ENCODE assay signal across 8 cellular contexts in genomic region chr20:3749689-3750639, GRCh38. TPM values are rescaled to one million over a fixed set of nuclear protein-coding genes. Genes with fewer than 3 reads are reported as not detected.
DNase-seq lines count a peak whose midpoint lies in the region; ATAC-seq and TF ChIP-seq lines count a peak whose summit lies in the region.

No MANE protein-coding gene starts in this region.

- peak; percentile 41 for ATAC-seq in activated naive CD8-positive, alpha-beta T cell treated with anti-CD3 and anti-CD28 coated beads, Interleukin-2, amount 10 ng/mL, durations not matched to agents 7 days and 5 days (ENCODE audit: low read depth)
- ATAC-seq in HG03280 (IDR thresholded peaks at IDR 0.05; ENCODE audit: unreplicated experiment) (no peak), GM21381 (IDR thresholded peaks at IDR 0.05; ENCODE audit: unreplicated experiment) (no peak), HG03159 (IDR thresholded peaks at IDR 0.05; ENCODE audit: unreplicated experiment) (no peak)

- peak; percentile 35 for DNase-seq in GM12865 (ENCODE audit: low read depth)
- peak; percentile 70 for DNase-seq in NCI-H1694 (lab: John Stamatoyannopoulos, UW)
- peak; percentile 72 for DNase-seq in activated naive CD8-positive, alpha-beta T cell treated with anti-CD3 and anti-CD28 coated beads, Interleukin-2, amount 10 ng/mL, durations not matched to agents 7 days and 5 days
- DNase-seq in iPS-NIHi11 (ENCODE audit: low spot score): peak; percentile 90
- peak; percentile 67 for DNase-seq in stimulated activated CD8-positive, alpha-beta memory T cell treated with anti-CD3 and anti-CD28 coated beads, Interleukin-4, amount 100 ng/mL, for 48 hours

- H3K4me3 Mint-ChIP-seq in activated naive CD8-positive, alpha-beta T cell treated with anti-CD3 and anti-CD28 coated beads, Interleukin-2, amount 10 ng/mL, durations not matched to agents 7 days and 5 days: no peak overlapping the region

- no peaks in the 10 kb centered on the region for H3K9me3 Mint-ChIP-seq in activated naive CD8-positive, alpha-beta T cell treated with anti-CD3 and anti-CD28 coated beads, Interleukin-2, amount 10 ng/mL, durations not matched to agents 7 days and 5 days

- POLR2A ChIA-PET in activated naive CD8-positive, alpha-beta T cell treated with anti-CD3 and anti-CD28 coated beads, Interleukin-2, amount 10 ng/mL, durations not matched to agents 7 days and 5 days (lab: Charles Lee): interaction anchor here (2.0 kb wide), 1 partner anchor 18 kb away, joined by 8 read pairs; the partner anchor contains the start of gene ADISSP

- no peak overlapping the region for H3K27ac Mint-ChIP-seq in activated naive CD8-positive, alpha-beta T cell treated with anti-CD3 and anti-CD28 coated beads, Interleukin-2, amount 10 ng/mL, durations not matched to agents 7 days and 5 days

- peak; percentile 47 for TF ChIP-seq CTCF in GM12865 (IDR thresholded peaks at IDR 0.05; ENCODE audit: insufficient read depth, low read depth, low read length, missing control alignments)

- peaks cover 5% of the 10 kb centered on the region for H3K27me3 Mint-ChIP-seq in activated naive CD8-positive, alpha-beta T cell treated with anti-CD3 and anti-CD28 coated beads, Interleukin-2, amount 10 ng/mL, durations not matched to agents 7 days and 5 days

- H3K4me3 ChIP-seq in GM12865 (ENCODE audit: low read depth, low read length): no peak overlapping the region

- H3K36me3 Mint-ChIP-seq in activated naive CD8-positive, alpha-beta T cell treated with anti-CD3 and anti-CD28 coated beads, Interleukin-2, amount 10 ng/mL, durations not matched to agents 7 days and 5 days: no peaks in the 10 kb centered on the region

- peaks cover 10% of the 10 kb centered on the region for H3K4me1 Mint-ChIP-seq in activated naive CD8-positive, alpha-beta T cell treated with anti-CD3 and anti-CD28 coated beads, Interleukin-2, amount 10 ng/mL, durations not matched to agents 7 days and 5 days

RNA-seq across cellular contexts. Expression of gene HSPA12B, which starts 17.5 kb away (rescaled TPM):
- total RNA-seq in activated naive CD8-positive, alpha-beta T cell treated with anti-CD3 and anti-CD28 coated beads, Interleukin-2, amount 10 ng/mL, durations not matched to agents 7 days and 5 days: not detected

RNA-seq across cellular contexts. Expression of gene ADISSP, which starts 17.6 kb away (rescaled TPM):
- total RNA-seq in activated naive CD8-positive, alpha-beta T cell treated with anti-CD3 and anti-CD28 coated beads, Interleukin-2, amount 10 ng/mL, durations not matched to agents 7 days and 5 days: 10 to 100 TPM; 21.9 to 22.1 TPM

RNA-seq across cellular contexts. Expression of gene SPEF1, which starts 31.3 kb away (rescaled TPM):
- total RNA-seq in activated naive CD8-positive, alpha-beta T cell treated with anti-CD3 and anti-CD28 coated beads, Interleukin-2, amount 10 ng/mL, durations not matched to agents 7 days and 5 days: not detected

RNA-seq across cellular contexts. Expression of gene CENPB, which starts 36.6 kb away (rescaled TPM):
- total RNA-seq in activated naive CD8-positive, alpha-beta T cell treated with anti-CD3 and anti-CD28 coated beads, Interleukin-2, amount 10 ng/mL, durations not matched to agents 7 days and 5 days: 10 to 100 TPM; 63.3 to 65.7 TPM

RNA-seq across cellular contexts. Expression of gene SIGLEC1, which starts 37.6 kb away (rescaled TPM):
- under 1 TPM; 0.20 to 0.25 TPM for total RNA-seq in activated naive CD8-positive, alpha-beta T cell treated with anti-CD3 and anti-CD28 coated beads, Interleukin-2, amount 10 ng/mL, durations not matched to agents 7 days and 5 days

Comparison
In these comparisons a context has a peak if more than half of its experiments do, and no peak if none do; other contexts are left out.
1. DNase-seq: peak in every context shown above with its lines; median percentile 90 in iPS-NIHi11; 72 in activated naive CD8-positive, alpha-beta T cell treated with anti-CD3 and anti-CD28 coated beads, Interleukin-2, amount 10 ng/mL, durations not matched to agents 7 days and 5 days; 70 in NCI-H1694; 67 in stimulated activated CD8-positive, alpha-beta memory T cell treated with anti-CD3 and anti-CD28 coated beads, Interleukin-4, amount 100 ng/mL, for 48 hours; 35 in GM12865.